1 cellular context compared by ENCODE assay signal in the genomic region with DNA sequence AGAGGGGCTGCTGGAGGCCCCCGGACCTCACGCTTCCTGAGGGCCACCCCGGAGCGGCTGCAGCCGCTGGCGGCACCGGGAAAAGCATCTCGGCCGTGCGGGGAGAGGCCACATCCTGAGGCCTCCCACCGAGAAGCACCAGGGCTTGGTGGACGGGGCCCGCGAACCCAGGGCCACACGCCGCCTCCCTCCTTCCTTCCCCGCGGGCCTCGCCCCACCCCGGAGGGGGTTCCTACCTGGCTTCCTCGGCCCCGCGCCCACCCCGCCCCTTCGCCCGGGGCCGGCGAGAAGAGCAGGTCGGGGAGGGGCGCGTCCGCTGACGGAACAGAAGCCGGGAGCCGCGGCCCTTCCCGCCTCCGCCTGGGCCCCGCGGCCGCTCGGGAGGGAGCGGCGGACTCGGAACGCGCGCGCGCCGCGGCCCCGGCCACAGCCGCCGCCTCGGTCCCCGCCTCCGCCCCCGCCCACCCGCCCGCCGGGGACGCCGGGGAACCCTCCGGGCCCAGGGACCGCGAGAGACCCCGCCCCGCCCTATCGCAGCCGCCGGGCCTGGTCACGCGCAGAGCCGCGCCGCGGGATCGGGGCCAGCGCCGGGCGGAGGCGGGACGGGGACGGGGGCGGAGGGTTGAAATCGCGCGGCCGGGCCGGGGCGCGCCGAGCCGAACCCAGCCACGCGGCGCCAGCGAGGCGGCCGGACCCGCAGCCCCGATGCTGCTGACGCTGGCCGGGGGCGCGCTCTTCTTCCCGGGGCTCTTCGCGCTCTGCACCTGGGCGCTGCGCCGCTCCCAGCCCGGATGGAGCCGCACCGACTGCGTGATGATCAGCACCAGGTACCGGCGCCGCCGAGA.
A peak's percentile ranks its signal among the peaks of the same experiment; 100 is the strongest.
TF ChIP-seq lines count a peak whose summit lies in the region.

A gene (plus strand): TSS at position 654 of the 845 bp plus-strand sequence. CDS start 52 bp downstream, at position 706.

TF ChIP-seq in HepG2, 621 proteins besides CTCF, POLR2A, EP300 and RAD21 (continued from another document):
- TF ChIP-seq, protein P1, sequence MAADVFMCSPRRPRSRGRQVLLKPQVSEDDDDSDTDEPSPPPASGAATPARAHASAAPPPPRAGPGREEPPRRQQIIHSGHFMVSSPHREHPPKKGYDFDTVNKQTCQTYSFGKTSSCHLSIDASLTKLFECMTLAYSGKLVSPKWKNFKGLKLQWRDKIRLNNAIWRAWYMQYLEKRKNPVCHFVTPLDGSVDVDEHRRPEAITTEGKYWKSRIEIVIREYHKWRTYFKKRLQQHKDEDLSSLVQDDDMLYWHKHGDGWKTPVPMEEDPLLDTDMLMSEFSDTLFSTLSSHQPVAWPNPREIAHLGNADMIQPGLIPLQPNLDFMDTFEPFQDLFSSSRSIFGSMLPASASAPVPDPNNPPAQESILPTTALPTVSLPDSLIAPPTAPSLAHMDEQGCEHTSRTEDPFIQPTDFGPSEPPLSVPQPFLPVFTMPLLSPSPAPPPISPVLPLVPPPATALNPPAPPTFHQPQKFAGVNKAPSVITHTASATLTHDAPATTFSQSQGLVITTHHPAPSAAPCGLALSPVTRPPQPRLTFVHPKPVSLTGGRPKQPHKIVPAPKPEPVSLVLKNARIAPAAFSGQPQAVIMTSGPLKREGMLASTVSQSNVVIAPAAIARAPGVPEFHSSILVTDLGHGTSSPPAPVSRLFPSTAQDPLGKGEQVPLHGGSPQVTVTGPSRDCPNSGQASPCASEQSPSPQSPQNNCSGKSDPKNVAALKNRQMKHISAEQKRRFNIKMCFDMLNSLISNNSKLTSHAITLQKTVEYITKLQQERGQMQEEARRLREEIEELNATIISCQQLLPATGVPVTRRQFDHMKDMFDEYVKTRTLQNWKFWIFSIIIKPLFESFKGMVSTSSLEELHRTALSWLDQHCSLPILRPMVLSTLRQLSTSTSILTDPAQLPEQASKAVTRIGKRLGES (CRISPR knock-in tag; IDR thresholded peaks at IDR 0.05; ENCODE audit: borderline replicate concordance), result peak; percentile 25; the same call in 1 of the 2 replicates
- TF ChIP-seq, protein P2, sequence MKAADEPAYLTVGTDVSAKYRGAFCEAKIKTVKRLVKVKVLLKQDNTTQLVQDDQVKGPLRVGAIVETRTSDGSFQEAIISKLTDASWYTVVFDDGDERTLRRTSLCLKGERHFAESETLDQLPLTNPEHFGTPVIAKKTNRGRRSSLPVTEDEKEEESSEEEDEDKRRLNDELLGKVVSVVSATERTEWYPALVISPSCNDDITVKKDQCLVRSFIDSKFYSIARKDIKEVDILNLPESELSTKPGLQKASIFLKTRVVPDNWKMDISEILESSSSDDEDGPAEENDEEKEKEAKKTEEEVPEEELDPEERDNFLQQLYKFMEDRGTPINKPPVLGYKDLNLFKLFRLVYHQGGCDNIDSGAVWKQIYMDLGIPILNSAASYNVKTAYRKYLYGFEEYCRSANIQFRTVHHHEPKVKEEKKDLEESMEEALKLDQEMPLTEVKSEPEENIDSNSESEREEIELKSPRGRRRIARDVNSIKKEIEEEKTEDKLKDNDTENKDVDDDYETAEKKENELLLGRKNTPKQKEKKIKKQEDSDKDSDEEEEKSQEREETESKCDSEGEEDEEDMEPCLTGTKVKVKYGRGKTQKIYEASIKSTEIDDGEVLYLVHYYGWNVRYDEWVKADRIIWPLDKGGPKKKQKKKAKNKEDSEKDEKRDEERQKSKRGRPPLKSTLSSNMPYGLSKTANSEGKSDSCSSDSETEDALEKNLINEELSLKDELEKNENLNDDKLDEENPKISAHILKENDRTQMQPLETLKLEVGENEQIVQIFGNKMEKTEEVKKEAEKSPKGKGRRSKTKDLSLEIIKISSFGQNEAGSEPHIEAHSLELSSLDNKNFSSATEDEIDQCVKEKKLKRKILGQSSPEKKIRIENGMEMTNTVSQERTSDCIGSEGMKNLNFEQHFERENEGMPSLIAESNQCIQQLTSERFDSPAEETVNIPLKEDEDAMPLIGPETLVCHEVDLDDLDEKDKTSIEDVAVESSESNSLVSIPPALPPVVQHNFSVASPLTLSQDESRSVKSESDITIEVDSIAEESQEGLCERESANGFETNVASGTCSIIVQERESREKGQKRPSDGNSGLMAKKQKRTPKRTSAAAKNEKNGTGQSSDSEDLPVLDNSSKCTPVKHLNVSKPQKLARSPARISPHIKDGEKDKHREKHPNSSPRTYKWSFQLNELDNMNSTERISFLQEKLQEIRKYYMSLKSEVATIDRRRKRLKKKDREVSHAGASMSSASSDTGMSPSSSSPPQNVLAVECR (CRISPR knock-in tag; IDR thresholded peaks at IDR 0.05; ENCODE audit: borderline replicate concordance), result peak; percentile 58; the same call in 1 of the 2 replicates
- TF ChIP-seq RBFOX2 (IDR thresholded peaks at IDR 0.05; ENCODE audit: low read depth, low read length), result peak; percentile 60
TF ChIP-seq in HepG2: peak in this region for 70.
